Comparison of ENCODE assay signal across 1 cellular context in the genomic region with DNA sequence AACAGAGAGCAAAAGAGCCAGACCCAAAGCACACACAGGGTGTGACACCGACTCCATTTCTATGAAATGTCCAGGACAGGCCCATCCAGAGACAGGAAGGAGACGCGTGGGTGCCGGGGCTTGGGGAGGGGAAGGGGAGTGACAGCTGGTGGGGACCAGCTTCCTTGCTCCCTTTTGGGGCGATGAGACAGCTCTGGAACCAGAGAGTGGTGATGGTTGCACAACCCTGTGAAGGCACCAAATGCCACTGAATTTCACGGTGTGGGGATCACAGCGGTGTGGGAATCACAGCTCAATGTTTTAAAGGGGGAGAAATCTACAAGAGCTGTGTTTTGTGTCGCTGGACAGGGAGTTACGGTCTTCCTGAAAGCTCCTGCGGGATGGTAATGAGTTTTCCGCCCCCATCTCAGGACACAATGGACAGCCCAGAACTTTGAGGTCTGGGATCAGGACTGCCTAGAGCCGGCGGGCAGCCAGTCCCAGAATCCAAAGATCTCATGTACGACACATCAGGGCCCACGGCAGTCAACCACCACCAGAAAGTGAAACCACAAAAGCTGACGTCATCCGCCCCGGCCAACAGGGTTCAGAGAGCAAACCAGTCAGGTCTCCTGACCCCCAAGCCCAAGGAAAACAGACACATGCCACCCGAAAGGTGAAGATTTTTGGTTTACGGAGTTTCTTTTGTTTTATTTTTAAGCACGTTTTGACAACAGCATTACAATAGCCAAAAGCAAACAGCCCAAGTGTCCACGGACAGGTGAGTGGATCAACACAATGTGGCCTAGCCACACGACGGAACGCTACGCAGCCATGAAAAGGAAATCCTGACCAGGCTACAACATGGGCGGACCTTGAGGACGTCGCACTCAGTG.
TF ChIP-seq lines count a peak whose summit lies in the region.

No MANE protein-coding gene starts in this region.

TF ChIP-seq in K562, 482 proteins besides CTCF, POLR2A, EP300 and RAD21:
- no peak for TF ChIP-seq NR2C2 (CRISPR knock-in tag; IDR thresholded peaks at IDR 0.05)
- TF ChIP-seq NR2C2 (tag; IDR thresholded peaks at IDR 0.05): peak; percentile 77
- TF ChIP-seq RBM17 (IDR thresholded peaks at IDR 0.05; ENCODE audit: borderline replicate concordance, low read depth, low read length): no peak
- peak; percentile 81 for TF ChIP-seq JUND (IDR thresholded peaks at IDR 0.05; ENCODE audit: borderline replicate concordance, low read depth, low read length)
- TF ChIP-seq JUND (tag; IDR thresholded peaks at IDR 0.05; ENCODE audit: borderline replicate concordance, low read depth, low read length): peak; percentile 75; the same call in 1 of the 3 replicates
- peak; percentile 95 for TF ChIP-seq ATF7 (IDR thresholded peaks at IDR 0.05)
- peak; percentile 60 for TF ChIP-seq NR2C1 (IDR thresholded peaks at IDR 0.05)
- peak; percentile 69 for TF ChIP-seq NR2C1 (tag; IDR thresholded peaks at IDR 0.05)
- TF ChIP-seq, protein P1, sequence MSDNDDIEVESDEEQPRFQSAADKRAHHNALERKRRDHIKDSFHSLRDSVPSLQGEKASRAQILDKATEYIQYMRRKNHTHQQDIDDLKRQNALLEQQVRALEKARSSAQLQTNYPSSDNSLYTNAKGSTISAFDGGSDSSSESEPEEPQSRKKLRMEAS (CRISPR knock-in tag; IDR thresholded peaks at IDR 0.05): 0 out of 2 replicates have a peak, but pooled peaks have one; percentile 15
- TF ChIP-seq CEBPB (tag; IDR thresholded peaks at IDR 0.05): 0 out of 2 replicates have a peak, but pooled peaks have one; percentile 7
- TF ChIP-seq, protein P2, sequence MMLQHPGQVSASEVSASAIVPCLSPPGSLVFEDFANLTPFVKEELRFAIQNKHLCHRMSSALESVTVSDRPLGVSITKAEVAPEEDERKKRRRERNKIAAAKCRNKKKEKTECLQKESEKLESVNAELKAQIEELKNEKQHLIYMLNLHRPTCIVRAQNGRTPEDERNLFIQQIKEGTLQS (IDR thresholded peaks at IDR 0.05): peak; percentile 95
- TF ChIP-seq, protein P2 (CRISPR knock-in tag; conservative IDR thresholded peaks at IDR 0.05): 0 out of 2 replicates have a peak, but pooled peaks have one; percentile 12
- TF ChIP-seq, protein P3, sequence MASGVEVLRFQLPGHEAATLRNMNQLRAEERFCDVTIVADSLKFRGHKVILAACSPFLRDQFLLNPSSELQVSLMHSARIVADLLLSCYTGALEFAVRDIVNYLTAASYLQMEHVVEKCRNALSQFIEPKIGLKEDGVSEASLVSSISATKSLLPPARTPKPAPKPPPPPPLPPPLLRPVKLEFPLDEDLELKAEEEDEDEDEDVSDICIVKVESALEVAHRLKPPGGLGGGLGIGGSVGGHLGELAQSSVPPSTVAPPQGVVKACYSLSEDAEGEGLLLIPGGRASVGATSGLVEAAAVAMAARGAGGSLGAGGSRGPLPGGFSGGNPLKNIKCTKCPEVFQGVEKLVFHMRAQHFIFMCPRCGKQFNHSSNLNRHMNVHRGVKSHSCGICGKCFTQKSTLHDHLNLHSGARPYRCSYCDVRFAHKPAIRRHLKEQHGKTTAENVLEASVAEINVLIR (CRISPR knock-in tag; IDR thresholded peaks at IDR 0.05): 0 out of 2 replicates have a peak, but pooled peaks have one; percentile 20
- TF ChIP-seq BACH1 (tag; IDR thresholded peaks at IDR 0.05): no peak
- TF ChIP-seq ZNF146 (CRISPR knock-in tag; IDR thresholded peaks at IDR 0.05; ENCODE audit: unreplicated experiment): peak; percentile 97
- TF ChIP-seq SAFB (IDR thresholded peaks at IDR 0.05; ENCODE audit: borderline replicate concordance, low read depth, low read length): no peak
- peak; percentile 53 for TF ChIP-seq BCOR (IDR thresholded peaks at IDR 0.05)
- TF ChIP-seq ATF1 (CRISPR knock-in tag; IDR thresholded peaks at IDR 0.05): no peak
- peak; percentile 38; the same call in 1 of the 2 replicates for TF ChIP-seq ATF1 (tag; IDR thresholded peaks at IDR 0.05)
- no peak for TF ChIP-seq ZNF354B (CRISPR knock-in tag; IDR thresholded peaks at IDR 0.05)
- peak; percentile 50; the same call in 1 of the 2 replicates for TF ChIP-seq CREM (IDR thresholded peaks at IDR 0.05; ENCODE audit: low read depth)
